ENCODE assay signal across 21 cellular contexts in the genomic region with DNA sequence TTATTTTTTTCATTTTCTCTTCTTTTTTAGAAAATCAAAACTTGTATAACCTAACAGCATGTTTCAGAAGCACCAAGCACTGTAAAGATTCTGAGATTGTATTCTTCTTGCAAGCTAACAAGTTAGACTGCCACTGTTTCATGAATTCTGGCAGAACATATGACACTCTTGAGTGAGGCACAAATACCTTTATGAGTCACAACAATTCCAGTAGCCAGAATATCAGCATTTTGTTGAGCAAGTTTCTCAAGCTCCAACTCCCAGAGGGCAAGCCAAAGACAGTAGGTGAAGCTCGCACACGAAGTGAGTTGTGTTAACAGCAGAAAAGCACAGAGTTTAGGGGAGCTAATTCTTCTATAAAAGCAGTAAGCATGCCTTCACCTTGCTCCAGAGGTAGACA.
DNase-seq lines count a peak whose midpoint lies in the region; ATAC-seq and TF ChIP-seq lines count a peak whose summit lies in the region.
"Had no signal": no experiment of that assay in that cellular context is flagged by ENCODE, and none has a peak within 500 bp of the region (broad histone marks: within the 10 kb centered on the region; RNA-seq: fewer than 3 reads in every experiment).

No MANE protein-coding gene starts in this region.

- no peak for TF ChIP-seq CTCF in epithelial cell of esophagus (IDR thresholded peaks at IDR 0.05; ENCODE audit: insufficient read depth, low read depth, low read length, missing control alignments)

- DNase-seq in NCI-H226 (peak; percentile 38), amniotic epithelial cell (ENCODE audit: low read depth) (peak; percentile 53), epithelial cell of esophagus (ENCODE audit: low read depth) (peak; percentile 24), skeletal muscle cell (ENCODE audit: low read depth) (peak; percentile 60), NCI-H1436 treated with DMSO at 0.1 percent for 48 hours (lab: John Stamatoyannopoulos, UW) (no peak), cortex of kidney (lab: John Stamatoyannopoulos, UW) (no peak)
- DNase-seq: CD4-positive, alpha-beta memory T cell; DND-41; KBM-7; NCI-H1092; NCI-H1436; NCI-H2029; NCI-H2227 treated with DMSO at 0.1 percent for 48 hours; NCI-H510A treated with DMSO at 0.1 percent for 48 hours; NCI-H748 treated with DMSO at 0.1 percent for 48 hours; NK-92 treated with Interleukin-12 subunit alpha and Interleukin-12 subunit beta, amount 100 ng/mL, for 24 hours; SW 1271 had no signal

- H3K4me3 ChIP-seq in epithelial cell of esophagus (ENCODE audit: low read length) = no peak overlapping the region
- H3K4me3 ChIP-seq in skeletal muscle cell (ENCODE audit: low read depth, low read length) = no peak overlapping the region
- H3K4me3 ChIP-seq: BLaER1 treated with 17β-estradiol and CSF1 and Interleukin-3, amounts not matched to agents 10 nM and 100 nM had no signal

- ATAC-seq in HG03565 (IDR thresholded peaks at IDR 0.05; ENCODE audit: unreplicated experiment) (no peak), HG02678 (IDR thresholded peaks at IDR 0.05; ENCODE audit: unreplicated experiment) (no peak)
- ATAC-seq: Panc1 had no signal

Comparison
In these comparisons a context has a peak if more than half of its experiments do, and no peak if none do; other contexts are left out.
1. DNase-seq: peak in NCI-H226 (single experiment), amniotic epithelial cell (single experiment), epithelial cell of esophagus (single experiment) and skeletal muscle cell (single experiment); none in NCI-H1436 treated with DMSO at 0.1 percent for 48 hours (single experiment) and cortex of kidney (single experiment).